26 cellular contexts compared by ENCODE assay signal in genomic region chr10:22848509-22848908, GRCh38.
DNase-seq lines count a peak whose midpoint lies in the region; ATAC-seq and TF ChIP-seq lines count a peak whose summit lies in the region.
"Had no signal": no experiment of that assay in that cellular context is flagged by ENCODE, and none has a peak within 500 bp of the region (broad histone marks: within the 10 kb centered on the region; RNA-seq: fewer than 3 reads in every experiment).

No MANE protein-coding gene starts in this region.

- no peaks in the 10 kb centered on the region for H3K9me3 ChIP-seq in neural cell (ENCODE audit: low read length)
- no peaks in the 10 kb centered on the region for H3K9me3 ChIP-seq in testis
- H3K9me3 ChIP-seq in trophoblast cell (ENCODE audit: insufficient read depth, low read depth, low read length), result no peaks in the 10 kb centered on the region
- H3K9me3 ChIP-seq: transverse colon had no signal

- no peak overlapping the region for H2AK5ac ChIP-seq in trophoblast cell (ENCODE audit: low read length)

- H3F3A ChIP-seq in neural cell (ENCODE audit: insufficient read depth, low read length, poor library complexity, severe bottlenecking), result no peaks in the 10 kb centered on the region

- no peak overlapping the region for H3K14ac ChIP-seq in trophoblast cell (ENCODE audit: low read length)

- peaks cover 5% of the 10 kb centered on the region for H3K27me3 Mint-ChIP-seq in activated T-cell treated with anti-CD3 and anti-CD28 coated beads, Interleukin-2, amount 50 U/mL, for 72 hours (ENCODE audit: low read depth)
- H3K27me3 Mint-ChIP-seq in brain, result no peaks in the 10 kb centered on the region
- H3K27me3 Mint-ChIP-seq: activated T-cell treated with anti-CD3 and anti-CD28 coated beads, Interleukin-2, amount 50 U/mL, for 24 hours; progenitor cell of endocrine pancreas had no signal

- 90 to 91% methylated on average over 4 of the region's 4 CpGs for WGBS in testis, 2 donors
- no CpG with 5 or more reads among the region's 4 CpGs for WGBS in trophoblast cell (ENCODE audit: extremely low coverage, insufficient coverage, insufficient read length)

- H4K20me1 ChIP-seq in neural cell (ENCODE audit: insufficient read depth), result no peaks in the 10 kb centered on the region

- H3K27ac Mint-ChIP-seq in activated T-cell treated with anti-CD3 and anti-CD28 coated beads, Interleukin-2, amount 50 U/mL, for 72 hours, result no peak overlapping the region
- peak overlapping the region in 3 of 5 experiments; percentile 1 to 93 (median 88) for H3K27ac Mint-ChIP-seq in brain
- H3K27ac Mint-ChIP-seq: activated naive CD4-positive, alpha-beta T cell treated with anti-CD3 and anti-CD28 coated beads for 36 hours; activated T-cell treated with anti-CD3 and anti-CD28 coated beads, Interleukin-2, amount 50 U/mL, for 24 hours; IgD-negative memory B cell; neural progenitor cell; progenitor cell of endocrine pancreas had no signal

- peaks cover 13% of the 10 kb centered on the region for H3K4me1 Mint-ChIP-seq in activated T-cell treated with anti-CD3 and anti-CD28 coated beads, Interleukin-2, amount 50 U/mL, for 72 hours (ENCODE audit: low read depth)
- H3K4me1 Mint-ChIP-seq in brain, result peaks cover 10% of the 10 kb centered on the region

- TF ChIP-seq CTCF in brain (conservative IDR thresholded peaks at IDR 0.05) (no peak), neural cell (IDR thresholded peaks at IDR 0.05; ENCODE audit: poor library complexity, severe bottlenecking) (no peak), testis (IDR thresholded peaks at IDR 0.05) (no peak)

- peaks cover 13% of the 10 kb centered on the region for H3K4me1 ChIP-seq in testis
- H3K4me1 ChIP-seq in trophoblast cell (ENCODE audit: control insufficient read depth in 1 of 2, insufficient read depth in 2 of 2, low read length in 2 of 2), result peaks cover 0 to 2% of the 10 kb centered on the region in 2 experiments
- H3K4me1 ChIP-seq: neural progenitor cell had no signal

- intact Hi-C loops in testis (cut with DNase I; ENCODE audit: low total_unique reads), result no loop called here

- no peaks in the 10 kb centered on the region for H3K9me3 Mint-ChIP-seq in activated T-cell treated with anti-CD3 and anti-CD28 coated beads, Interleukin-2, amount 50 U/mL, for 72 hours
- H3K9me3 Mint-ChIP-seq in brain, result peaks cover 0 to 2% (median 0%) of the 10 kb centered on the region in 5 experiments
- H3K9me3 Mint-ChIP-seq: activated naive CD4-positive, alpha-beta T cell treated with anti-CD3 and anti-CD28 coated beads for 36 hours; activated T-cell treated with anti-CD3 and anti-CD28 coated beads, Interleukin-2, amount 50 U/mL, for 24 hours; CD8-positive, alpha-beta T cell; IgD-negative memory B cell; neural progenitor cell had no signal

- H4K12ac ChIP-seq in trophoblast cell (ENCODE audit: low read depth, low read length), result no peak overlapping the region

- peaks cover 4% of the 10 kb centered on the region for H3K79me1 ChIP-seq in trophoblast cell (ENCODE audit: low read length)

- TF ChIP-seq POLR2A in testis (IDR thresholded peaks at IDR 0.05), result no peak

- TF ChIP-seq RAD21 in neural cell (conservative IDR thresholded peaks at IDR 0.05), result no peak

- H3K36me3 Mint-ChIP-seq in activated T-cell treated with anti-CD3 and anti-CD28 coated beads, Interleukin-2, amount 50 U/mL, for 72 hours (ENCODE audit: insufficient read depth in 2 of 2), result no peaks in the 10 kb centered on the region
- H3K36me3 Mint-ChIP-seq in brain, result no peaks in the 10 kb centered on the region
- H3K36me3 Mint-ChIP-seq: CD8-positive, alpha-beta T cell; IgD-negative memory B cell; neural progenitor cell had no signal

- ATAC-seq in activated T-cell treated with anti-CD3 and anti-CD28 coated beads, Interleukin-2, amount 50 U/mL, for 72 hours (replicated peaks in 1 of 2), result peak; percentile 66 to 71
- ATAC-seq: CD8-positive, alpha-beta T cell; esophagus mucosa had no signal

- TF ChIP-seq EP300 in neural cell (conservative IDR thresholded peaks at IDR 0.05; ENCODE audit: poor library complexity, severe bottlenecking), result peak; percentile 92

- H2BK5ac ChIP-seq in trophoblast cell (ENCODE audit: low read depth, low read length, poor library complexity), result no peak overlapping the region

- H3K27ac ChIP-seq in neural cell (ENCODE audit: low read length), result no peak overlapping the region
- H3K27ac ChIP-seq in testis, result peak overlapping the region; percentile 80 to 82
- no peak overlapping the region for H3K27ac ChIP-seq in trophoblast cell (ENCODE audit: low read depth, low read length)
- H3K27ac ChIP-seq: neural progenitor cell had no signal

- H4K8ac ChIP-seq in trophoblast cell (ENCODE audit: low read depth, low read length), result no peak overlapping the region

- H3K4me3 ChIP-seq in neural cell (ENCODE audit: low read length) (no peak overlapping the region), testis (no peak overlapping the region), trophoblast cell (ENCODE audit: low read depth, low read length) (no peak overlapping the region)
- H3K4me3 ChIP-seq: neural progenitor cell, transverse colon had no signal

- no peak overlapping the region for H2BK12ac ChIP-seq in trophoblast cell (ENCODE audit: low read length)

- no peak overlapping the region for H4K91ac ChIP-seq in trophoblast cell (ENCODE audit: low read depth, low read length)

- no peak overlapping the region for H3K9ac ChIP-seq in neural cell (ENCODE audit: low read length)
- H3K9ac ChIP-seq in trophoblast cell (ENCODE audit: low read length), result no peak overlapping the region
- H3K9ac ChIP-seq: neural progenitor cell had no signal

- H3K27me3 ChIP-seq in neural cell (ENCODE audit: insufficient read depth, low read depth, low read length) (no peaks in the 10 kb centered on the region), testis (no peaks in the 10 kb centered on the region), trophoblast cell (ENCODE audit: insufficient read depth, low read length) (no peaks in the 10 kb centered on the region)
- H3K27me3 ChIP-seq: neural progenitor cell, transverse colon had no signal

- H2AFZ ChIP-seq in neural cell (ENCODE audit: low read depth, low read length) (no peak overlapping the region), trophoblast cell (ENCODE audit: insufficient read depth, low read length, poor library complexity) (no peak overlapping the region)

- no peak overlapping the region for H3K4ac ChIP-seq in trophoblast cell (ENCODE audit: low read depth, low read length)

- no peaks in the 10 kb centered on the region for H3K36me3 ChIP-seq in neural cell (ENCODE audit: insufficient read depth, low read length)
- no peaks in the 10 kb centered on the region for H3K36me3 ChIP-seq in testis (ENCODE audit: low read depth, missing control alignments)
- H3K36me3 ChIP-seq in trophoblast cell (ENCODE audit: control insufficient read depth in 1 of 2, insufficient read depth in 2 of 2, low read length in 2 of 2), result no peaks in the 10 kb centered on the region
- H3K36me3 ChIP-seq: neural progenitor cell, transverse colon had no signal

- H3K9me2 ChIP-seq in neural cell (ENCODE audit: insufficient read depth, low read length), result no peaks in the 10 kb centered on the region

- H3K18ac ChIP-seq in trophoblast cell (ENCODE audit: low read length), result no peak overlapping the region

- no peak overlapping the region for H3K4me2 ChIP-seq in neural cell (ENCODE audit: low read length)
- no peak overlapping the region for H3K4me2 ChIP-seq in trophoblast cell (ENCODE audit: low read length)
- H3K4me2 ChIP-seq: neural progenitor cell had no signal

- H3K23ac ChIP-seq in trophoblast cell (ENCODE audit: low read length), result no peak overlapping the region

- no peak for DNase-seq in activated T-cell treated with anti-CD3 and anti-CD28 coated beads, Interleukin-2, amount 50 U/mL, for 72 hours
- DNase-seq in activated T-cell treated with anti-CD3 and anti-CD28 coated beads, Interleukin-2, amount 50 U/mL, for 48 hours, result no peak
- DNase-seq in testis (no peak), NCI-H2171 treated with DMSO at 0.1 percent for 48 hours (lab: John Stamatoyannopoulos, UW) (no peak), trophoblast cell (no peak)
- no peak for DNase-seq in activated effector memory CD4-positive, alpha-beta T cell treated with Interleukin-2 at 50 U/mL for 16 hours
- DNase-seq: 8988T; activated CD4-positive, alpha-beta T cell treated with anti-CD3 and anti-CD28 coated beads for 4 hours; activated naive CD4-positive, alpha-beta T cell treated with anti-CD3 and anti-CD28 coated beads for 36 hours; activated T-cell treated with anti-CD3 and anti-CD28 coated beads, Interleukin-2, amount 50 U/mL, for 24 hours; AML-193; CD8-positive, alpha-beta T cell; DMS53; effector memory CD4-positive, alpha-beta T cell; islet precursor cell; NCI-H1092 treated with DMSO at 0.1 percent for 48 hours; NCI-H1930; NCI-H69; stimulated activated CD4-positive, alpha-beta T cell treated with anti-CD3 and anti-CD28 coated beads, Interleukin-1b, Interleukin-23, amount 100 ng/mL, for 48 hours; transverse colon had no signal

- no peak overlapping the region for H3K4me3 Mint-ChIP-seq in activated T-cell treated with anti-CD3 and anti-CD28 coated beads, Interleukin-2, amount 50 U/mL, for 72 hours
- no peak overlapping the region for H3K4me3 Mint-ChIP-seq in brain
- H3K4me3 Mint-ChIP-seq: activated naive CD4-positive, alpha-beta T cell treated with anti-CD3 and anti-CD28 coated beads for 36 hours; activated T-cell treated with anti-CD3 and anti-CD28 coated beads, Interleukin-2, amount 50 U/mL, for 24 hours; CD8-positive, alpha-beta T cell; neural progenitor cell had no signal

- no peaks in the 10 kb centered on the region for H3K79me2 ChIP-seq in neural cell (replicated peaks; ENCODE audit: insufficient read depth, low read length)
- no peaks in the 10 kb centered on the region for H3K79me2 ChIP-seq in trophoblast cell (ENCODE audit: control insufficient read depth, insufficient read depth, low read length, poor library complexity)

- no peak overlapping the region for H2BK120ac ChIP-seq in trophoblast cell (ENCODE audit: insufficient read depth, low read length, poor library complexity)

Comparison
In these comparisons a context has a peak if more than half of its experiments do, and no peak if none do; other contexts are left out.
1. H3K27ac ChIP-seq: peak in testis (2 of 2); none in neural cell (single experiment) and trophoblast cell (single experiment).